10 cellular contexts compared by ENCODE assay signal in genomic region chr2:113965228-113965627, GRCh38.
DNase-seq lines count a peak whose midpoint lies in the region; ATAC-seq and TF ChIP-seq lines count a peak whose summit lies in the region.
"Had no signal": no experiment of that assay in that cellular context is flagged by ENCODE, and none has a peak within 500 bp of the region (broad histone marks: within the 10 kb centered on the region; RNA-seq: fewer than 3 reads in every experiment).

No MANE protein-coding gene starts in this region.

- CTCF ChIA-PET in activated B cell treated with CpG ODN at 0.5 μM for 24 hours (lab: Charles Lee), result interaction anchor here (1.3 to 2.1 kb wide), 3 partner anchors 12 to 31 kb away, joined by 3 to 4 read pairs (median 3); no protein-coding TSS in a partner anchor

- ATAC-seq in GM18870 (IDR thresholded peaks at IDR 0.05; ENCODE audit: unreplicated experiment) (peak; percentile 6), activated B cell treated with CpG ODN at 0.5 μM for 24 hours (ENCODE audit: low read depth) (no peak), memory B cell (ENCODE audit: low read depth) (no peak), HG02981 (IDR thresholded peaks at IDR 0.05; ENCODE audit: unreplicated experiment) (no peak)

- peaks cover 14% of the 10 kb centered on the region for H3K4me1 Mint-ChIP-seq in activated naive CD8-positive, alpha-beta T cell (ENCODE audit: low read depth)
- H3K4me1 Mint-ChIP-seq in activated naive CD8-positive, alpha-beta T cell treated with anti-CD3 and anti-CD28 coated beads for 36 hours, result peaks cover 21% of the 10 kb centered on the region
- peaks cover 30% of the 10 kb centered on the region for H3K4me1 Mint-ChIP-seq in activated B cell treated with CpG ODN at 0.5 μM for 24 hours
- peaks cover 14% of the 10 kb centered on the region for H3K4me1 Mint-ChIP-seq in memory B cell

- H3K27ac Mint-ChIP-seq in activated naive CD8-positive, alpha-beta T cell, result peak overlapping the region; percentile 22
- H3K27ac Mint-ChIP-seq in activated naive CD8-positive, alpha-beta T cell treated with anti-CD3 and anti-CD28 coated beads for 36 hours, result no peak overlapping the region
- peak overlapping the region; percentile 27 for H3K27ac Mint-ChIP-seq in activated B cell treated with CpG ODN at 0.5 μM for 24 hours
- H3K27ac Mint-ChIP-seq in memory B cell, result peak overlapping the region; percentile 73

- H3K36me3 Mint-ChIP-seq in activated naive CD8-positive, alpha-beta T cell, result no peaks in the 10 kb centered on the region
- peaks cover 4% of the 10 kb centered on the region for H3K36me3 Mint-ChIP-seq in activated naive CD8-positive, alpha-beta T cell treated with anti-CD3 and anti-CD28 coated beads for 36 hours
- H3K36me3 Mint-ChIP-seq in activated B cell treated with CpG ODN at 0.5 μM for 24 hours (ENCODE audit: low read depth) (peaks cover 19% of the 10 kb centered on the region), memory B cell (peaks cover 4% of the 10 kb centered on the region)

- no peak for TF ChIP-seq CTCF in activated B cell treated with CpG ODN at 0.5 μM for 24 hours (IDR thresholded peaks at IDR 0.05)

- H3K4me3 Mint-ChIP-seq in activated naive CD8-positive, alpha-beta T cell, result no peak overlapping the region
- no peak overlapping the region for H3K4me3 Mint-ChIP-seq in activated naive CD8-positive, alpha-beta T cell treated with anti-CD3 and anti-CD28 coated beads for 36 hours
- H3K4me3 Mint-ChIP-seq in activated B cell treated with CpG ODN at 0.5 μM for 24 hours, result no peak overlapping the region
- H3K4me3 Mint-ChIP-seq in memory B cell, result no peak overlapping the region
- H3K4me3 Mint-ChIP-seq: CD4-positive, alpha-beta memory T cell had no signal

- intact Hi-C loops in activated B cell treated with CpG ODN at 0.5 μM for 24 hours (cut with micrococcal nuclease), result loop anchor here (10.0 kb wide), 1 partner anchor 590 kb away; no protein-coding TSS in a partner anchor

- H3K9me3 Mint-ChIP-seq in activated naive CD8-positive, alpha-beta T cell (ENCODE audit: low read depth), result no peaks in the 10 kb centered on the region
- H3K9me3 Mint-ChIP-seq in activated naive CD8-positive, alpha-beta T cell treated with anti-CD3 and anti-CD28 coated beads for 36 hours, result no peaks in the 10 kb centered on the region
- H3K9me3 Mint-ChIP-seq in activated B cell treated with CpG ODN at 0.5 μM for 24 hours (no peaks in the 10 kb centered on the region), memory B cell (no peaks in the 10 kb centered on the region)
- H3K9me3 Mint-ChIP-seq: CD4-positive, alpha-beta memory T cell had no signal

- no peak for DNase-seq in activated naive CD8-positive, alpha-beta T cell treated with anti-CD3 and anti-CD28 coated beads for 36 hours
- DNase-seq in activated B cell treated with CpG ODN at 0.5 μM for 24 hours (no peak), memory B cell (ENCODE audit: low spot score in 2 of 2) (no peak), HuH-7 (ENCODE audit: low spot score) (no peak)
- no peak for DNase-seq in activated CD4-positive, alpha-beta T cell treated with anti-CD3 and anti-CD28 coated beads for 4 hours
- DNase-seq: C1 segment of cervical spinal cord had no signal

- no peaks in the 10 kb centered on the region for H3K27me3 Mint-ChIP-seq in activated naive CD8-positive, alpha-beta T cell
- no peaks in the 10 kb centered on the region for H3K27me3 Mint-ChIP-seq in activated naive CD8-positive, alpha-beta T cell treated with anti-CD3 and anti-CD28 coated beads for 36 hours
- H3K27me3 Mint-ChIP-seq in activated B cell treated with CpG ODN at 0.5 μM for 24 hours, result no peaks in the 10 kb centered on the region
- H3K27me3 Mint-ChIP-seq in memory B cell, result no peaks in the 10 kb centered on the region
- H3K27me3 Mint-ChIP-seq: CD4-positive, alpha-beta memory T cell had no signal

- POLR2A ChIA-PET in activated B cell treated with CpG ODN at 0.5 μM for 24 hours (lab: Charles Lee), result interaction anchor here (0.7 kb wide), 1 partner anchor 61 kb away, joined by 5 read pairs; no protein-coding TSS in a partner anchor
